1 cellular context compared by ENCODE assay signal in the genomic region with DNA sequence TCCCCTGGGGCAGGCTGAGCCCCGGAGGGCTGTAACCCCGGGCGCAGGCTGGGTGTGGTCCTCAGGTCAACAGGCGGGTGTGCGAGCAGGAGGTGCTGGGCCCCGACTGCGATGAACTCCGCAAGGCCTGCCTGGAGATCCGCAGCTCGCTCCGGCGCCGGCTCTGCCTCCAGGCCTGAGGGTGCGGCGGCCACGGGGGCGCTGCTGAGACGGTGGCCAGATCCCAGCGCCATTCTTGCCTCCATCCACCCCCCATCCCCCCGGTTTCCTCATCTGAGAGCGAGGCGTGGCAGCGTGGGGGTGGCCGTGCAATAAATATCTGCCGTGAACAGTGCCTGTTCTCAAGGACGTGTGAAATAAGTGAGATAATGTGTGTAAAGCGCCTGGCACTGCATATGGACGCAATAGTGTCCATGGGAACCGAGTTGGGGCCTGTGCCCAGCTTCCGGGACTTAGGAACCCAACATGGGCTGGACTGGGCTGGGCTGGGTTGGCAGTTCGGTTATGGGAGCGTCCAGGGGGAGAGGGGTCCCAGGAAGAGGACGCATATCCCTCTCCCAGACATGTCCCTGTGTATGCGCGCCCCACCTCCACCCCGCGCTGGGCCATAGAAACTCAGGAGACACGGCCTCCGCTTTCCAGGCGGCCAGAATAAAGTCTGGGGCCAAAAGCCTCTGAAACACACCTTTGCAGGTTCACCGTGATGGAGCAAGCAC.
TF ChIP-seq lines count a peak whose summit lies in the region.

No MANE protein-coding gene starts in this region.

TF ChIP-seq in HEK293, 187 proteins besides CTCF, POLR2A, EP300 and RAD21 (continued from another document and continues in another):
- TF ChIP-seq, protein P1, sequence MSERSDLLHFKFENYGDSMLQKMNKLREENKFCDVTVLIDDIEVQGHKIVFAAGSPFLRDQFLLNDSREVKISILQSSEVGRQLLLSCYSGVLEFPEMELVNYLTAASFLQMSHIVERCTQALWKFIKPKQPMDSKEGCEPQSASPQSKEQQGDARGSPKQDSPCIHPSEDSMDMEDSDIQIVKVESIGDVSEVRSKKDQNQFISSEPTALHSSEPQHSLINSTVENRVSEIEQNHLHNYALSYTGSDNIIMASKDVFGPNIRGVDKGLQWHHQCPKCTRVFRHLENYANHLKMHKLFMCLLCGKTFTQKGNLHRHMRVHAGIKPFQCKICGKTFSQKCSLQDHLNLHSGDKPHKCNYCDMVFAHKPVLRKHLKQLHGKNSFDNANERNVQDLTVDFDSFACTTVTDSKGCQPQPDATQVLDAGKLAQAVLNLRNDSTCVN (tag by site-specific recombination; optimal IDR thresholded peaks at IDR 0.05), result peak; percentile 64
- TF ChIP-seq, protein P2, sequence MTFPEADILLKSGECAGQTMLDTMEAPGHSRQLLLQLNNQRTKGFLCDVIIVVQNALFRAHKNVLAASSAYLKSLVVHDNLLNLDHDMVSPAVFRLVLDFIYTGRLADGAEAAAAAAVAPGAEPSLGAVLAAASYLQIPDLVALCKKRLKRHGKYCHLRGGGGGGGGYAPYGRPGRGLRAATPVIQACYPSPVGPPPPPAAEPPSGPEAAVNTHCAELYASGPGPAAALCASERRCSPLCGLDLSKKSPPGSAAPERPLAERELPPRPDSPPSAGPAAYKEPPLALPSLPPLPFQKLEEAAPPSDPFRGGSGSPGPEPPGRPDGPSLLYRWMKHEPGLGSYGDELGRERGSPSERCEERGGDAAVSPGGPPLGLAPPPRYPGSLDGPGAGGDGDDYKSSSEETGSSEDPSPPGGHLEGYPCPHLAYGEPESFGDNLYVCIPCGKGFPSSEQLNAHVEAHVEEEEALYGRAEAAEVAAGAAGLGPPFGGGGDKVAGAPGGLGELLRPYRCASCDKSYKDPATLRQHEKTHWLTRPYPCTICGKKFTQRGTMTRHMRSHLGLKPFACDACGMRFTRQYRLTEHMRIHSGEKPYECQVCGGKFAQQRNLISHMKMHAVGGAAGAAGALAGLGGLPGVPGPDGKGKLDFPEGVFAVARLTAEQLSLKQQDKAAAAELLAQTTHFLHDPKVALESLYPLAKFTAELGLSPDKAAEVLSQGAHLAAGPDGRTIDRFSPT (tag by site-specific recombination; IDR thresholded peaks at IDR 0.05), result peak; percentile 52; the same call in 1 of the 2 replicates
- TF ChIP-seq ZBTB21 (tag by site-specific recombination; IDR thresholded peaks at IDR 0.05), result no peak
- TF ChIP-seq, protein P3, sequence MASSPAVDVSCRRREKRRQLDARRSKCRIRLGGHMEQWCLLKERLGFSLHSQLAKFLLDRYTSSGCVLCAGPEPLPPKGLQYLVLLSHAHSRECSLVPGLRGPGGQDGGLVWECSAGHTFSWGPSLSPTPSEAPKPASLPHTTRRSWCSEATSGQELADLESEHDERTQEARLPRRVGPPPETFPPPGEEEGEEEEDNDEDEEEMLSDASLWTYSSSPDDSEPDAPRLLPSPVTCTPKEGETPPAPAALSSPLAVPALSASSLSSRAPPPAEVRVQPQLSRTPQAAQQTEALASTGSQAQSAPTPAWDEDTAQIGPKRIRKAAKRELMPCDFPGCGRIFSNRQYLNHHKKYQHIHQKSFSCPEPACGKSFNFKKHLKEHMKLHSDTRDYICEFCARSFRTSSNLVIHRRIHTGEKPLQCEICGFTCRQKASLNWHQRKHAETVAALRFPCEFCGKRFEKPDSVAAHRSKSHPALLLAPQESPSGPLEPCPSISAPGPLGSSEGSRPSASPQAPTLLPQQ (tag by site-specific recombination; IDR thresholded peaks at IDR 0.05), result peak; percentile 45
- no peak for TF ChIP-seq ZNF175 (tag by site-specific recombination; IDR thresholded peaks at IDR 0.05)
- TF ChIP-seq, protein P4, sequence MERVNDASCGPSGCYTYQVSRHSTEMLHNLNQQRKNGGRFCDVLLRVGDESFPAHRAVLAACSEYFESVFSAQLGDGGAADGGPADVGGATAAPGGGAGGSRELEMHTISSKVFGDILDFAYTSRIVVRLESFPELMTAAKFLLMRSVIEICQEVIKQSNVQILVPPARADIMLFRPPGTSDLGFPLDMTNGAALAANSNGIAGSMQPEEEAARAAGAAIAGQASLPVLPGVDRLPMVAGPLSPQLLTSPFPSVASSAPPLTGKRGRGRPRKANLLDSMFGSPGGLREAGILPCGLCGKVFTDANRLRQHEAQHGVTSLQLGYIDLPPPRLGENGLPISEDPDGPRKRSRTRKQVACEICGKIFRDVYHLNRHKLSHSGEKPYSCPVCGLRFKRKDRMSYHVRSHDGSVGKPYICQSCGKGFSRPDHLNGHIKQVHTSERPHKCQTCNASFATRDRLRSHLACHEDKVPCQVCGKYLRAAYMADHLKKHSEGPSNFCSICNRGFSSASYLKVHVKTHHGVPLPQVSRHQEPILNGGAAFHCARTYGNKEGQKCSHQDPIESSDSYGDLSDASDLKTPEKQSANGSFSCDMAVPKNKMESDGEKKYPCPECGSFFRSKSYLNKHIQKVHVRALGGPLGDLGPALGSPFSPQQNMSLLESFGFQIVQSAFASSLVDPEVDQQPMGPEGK (tag by site-specific recombination; IDR thresholded peaks at IDR 0.05), result peak; percentile 75
- no peak for TF ChIP-seq SETDB1 (IDR thresholded peaks at IDR 0.05; ENCODE audit: insufficient read length, low read length)
- no peak for TF ChIP-seq MYNN (tag by site-specific recombination; IDR thresholded peaks at IDR 0.05; ENCODE audit: borderline replicate concordance)
- TF ChIP-seq YY2 (tag by site-specific recombination; IDR thresholded peaks at IDR 0.05), result peak; percentile 59
- no peak for TF ChIP-seq ZNF549 (tag by site-specific recombination; IDR thresholded peaks at IDR 0.05)
- peak; percentile 90 for TF ChIP-seq ZNF341 (tag by site-specific recombination; IDR thresholded peaks at IDR 0.05; ENCODE audit: low read depth)
- no peak for TF ChIP-seq ZNF138 (tag by site-specific recombination; IDR thresholded peaks at IDR 0.05; ENCODE audit: borderline replicate concordance)
- no peak; the same call in 1 of the 2 replicates for TF ChIP-seq ZNF843 (tag by site-specific recombination; IDR thresholded peaks at IDR 0.05)
- TF ChIP-seq SCRT2 (tag by site-specific recombination; IDR thresholded peaks at IDR 0.05), result peak; percentile 82
- TF ChIP-seq, protein P5, sequence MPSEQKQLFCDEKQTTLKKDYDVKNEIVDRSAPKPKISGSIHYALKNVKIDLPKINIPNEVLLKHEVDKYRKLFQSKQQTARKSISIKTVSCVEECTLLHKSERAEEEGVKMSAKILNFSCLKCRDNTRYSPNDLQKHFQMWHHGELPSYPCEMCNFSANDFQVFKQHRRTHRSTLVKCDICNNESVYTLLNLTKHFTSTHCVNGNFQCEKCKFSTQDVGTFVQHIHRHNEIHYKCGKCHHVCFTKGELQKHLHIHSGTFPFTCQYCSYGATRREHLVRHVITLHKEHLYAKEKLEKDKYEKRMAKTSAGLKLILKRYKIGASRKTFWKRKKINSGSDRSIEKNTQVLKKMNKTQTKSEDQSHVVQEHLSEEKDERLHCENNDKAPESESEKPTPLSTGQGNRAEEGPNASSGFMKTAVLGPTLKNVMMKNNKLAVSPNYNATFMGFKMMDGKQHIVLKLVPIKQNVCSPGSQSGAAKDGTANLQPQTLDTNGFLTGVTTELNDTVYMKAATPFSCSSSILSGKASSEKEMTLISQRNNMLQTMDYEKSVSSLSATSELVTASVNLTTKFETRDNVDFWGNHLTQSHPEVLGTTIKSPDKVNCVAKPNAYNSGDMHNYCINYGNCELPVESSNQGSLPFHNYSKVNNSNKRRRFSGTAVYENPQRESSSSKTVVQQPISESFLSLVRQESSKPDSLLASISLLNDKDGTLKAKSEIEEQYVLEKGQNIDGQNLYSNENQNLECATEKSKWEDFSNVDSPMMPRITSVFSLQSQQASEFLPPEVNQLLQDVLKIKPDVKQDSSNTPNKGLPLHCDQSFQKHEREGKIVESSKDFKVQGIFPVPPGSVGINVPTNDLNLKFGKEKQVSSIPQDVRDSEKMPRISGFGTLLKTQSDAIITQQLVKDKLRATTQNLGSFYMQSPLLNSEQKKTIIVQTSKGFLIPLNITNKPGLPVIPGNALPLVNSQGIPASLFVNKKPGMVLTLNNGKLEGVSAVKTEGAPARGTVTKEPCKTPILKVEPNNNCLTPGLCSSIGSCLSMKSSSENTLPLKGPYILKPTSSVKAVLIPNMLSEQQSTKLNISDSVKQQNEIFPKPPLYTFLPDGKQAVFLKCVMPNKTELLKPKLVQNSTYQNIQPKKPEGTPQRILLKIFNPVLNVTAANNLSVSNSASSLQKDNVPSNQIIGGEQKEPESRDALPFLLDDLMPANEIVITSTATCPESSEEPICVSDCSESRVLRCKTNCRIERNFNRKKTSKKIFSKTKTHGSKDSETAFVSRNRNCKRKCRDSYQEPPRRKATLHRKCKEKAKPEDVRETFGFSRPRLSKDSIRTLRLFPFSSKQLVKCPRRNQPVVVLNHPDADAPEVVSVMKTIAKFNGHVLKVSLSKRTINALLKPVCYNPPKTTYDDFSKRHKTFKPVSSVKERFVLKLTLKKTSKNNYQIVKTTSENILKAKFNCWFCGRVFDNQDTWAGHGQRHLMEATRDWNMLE (tag by site-specific recombination; conservative IDR thresholded peaks at IDR 0.05; ENCODE audit: low read depth), result no peak
- TF ChIP-seq ZNF747 (tag by site-specific recombination; IDR thresholded peaks at IDR 0.05), result no peak
- TF ChIP-seq, protein P6, sequence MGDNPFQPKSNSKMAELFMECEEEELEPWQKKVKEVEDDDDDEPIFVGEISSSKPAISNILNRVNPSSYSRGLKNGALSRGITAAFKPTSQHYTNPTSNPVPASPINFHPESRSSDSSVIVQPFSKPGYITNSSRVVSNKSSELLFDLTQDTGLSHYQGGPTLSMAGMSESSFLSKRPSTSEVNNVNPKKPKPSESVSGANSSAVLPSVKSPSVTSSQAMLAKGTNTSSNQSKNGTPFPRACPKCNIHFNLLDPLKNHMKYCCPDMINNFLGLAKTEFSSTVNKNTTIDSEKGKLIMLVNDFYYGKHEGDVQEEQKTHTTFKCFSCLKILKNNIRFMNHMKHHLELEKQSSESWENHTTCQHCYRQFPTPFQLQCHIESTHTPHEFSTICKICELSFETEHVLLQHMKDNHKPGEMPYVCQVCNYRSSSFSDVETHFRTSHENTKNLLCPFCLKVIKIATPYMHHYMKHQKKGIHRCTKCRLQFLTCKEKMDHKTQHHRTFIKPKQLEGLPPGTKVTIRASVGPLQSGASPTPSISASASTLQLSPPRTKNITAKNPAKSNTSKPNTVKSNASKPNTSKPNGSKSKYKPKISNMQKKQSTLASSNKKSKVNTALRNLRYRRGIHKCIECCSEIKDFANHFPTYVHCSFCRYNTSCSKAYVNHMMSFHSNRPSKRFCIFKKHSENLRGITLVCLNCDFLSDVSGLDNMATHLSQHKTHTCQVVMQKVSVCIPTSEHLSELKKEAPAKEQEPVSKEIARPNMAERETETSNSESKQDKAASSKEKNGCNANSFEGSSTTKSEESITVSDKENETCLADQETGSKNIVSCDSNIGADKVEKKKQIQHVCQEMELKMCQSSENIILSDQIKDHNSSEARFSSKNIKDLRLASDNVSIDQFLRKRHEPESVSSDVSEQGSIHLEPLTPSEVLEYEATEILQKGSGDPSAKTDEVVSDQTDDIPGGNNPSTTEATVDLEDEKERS (tag by site-specific recombination; IDR thresholded peaks at IDR 0.05), result no peak
- TF ChIP-seq ZNF112 (tag by site-specific recombination; IDR thresholded peaks at IDR 0.05), result no peak
- TF ChIP-seq ZNF391 (tag by site-specific recombination; IDR thresholded peaks at IDR 0.05; ENCODE audit: borderline replicate concordance, low read depth), result 0 out of 2 replicates have a peak, but pooled peaks have one; percentile 17
- no peak for TF ChIP-seq ZSCAN16 (tag by site-specific recombination; IDR thresholded peaks at IDR 0.05)
- TF ChIP-seq, protein P7, sequence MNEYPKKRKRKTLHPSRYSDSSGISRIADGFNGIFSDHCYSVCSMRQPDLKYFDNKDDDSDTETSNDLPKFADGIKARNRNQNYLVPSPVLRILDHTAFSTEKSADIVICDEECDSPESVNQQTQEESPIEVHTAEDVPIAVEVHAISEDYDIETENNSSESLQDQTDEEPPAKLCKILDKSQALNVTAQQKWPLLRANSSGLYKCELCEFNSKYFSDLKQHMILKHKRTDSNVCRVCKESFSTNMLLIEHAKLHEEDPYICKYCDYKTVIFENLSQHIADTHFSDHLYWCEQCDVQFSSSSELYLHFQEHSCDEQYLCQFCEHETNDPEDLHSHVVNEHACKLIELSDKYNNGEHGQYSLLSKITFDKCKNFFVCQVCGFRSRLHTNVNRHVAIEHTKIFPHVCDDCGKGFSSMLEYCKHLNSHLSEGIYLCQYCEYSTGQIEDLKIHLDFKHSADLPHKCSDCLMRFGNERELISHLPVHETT (tag by site-specific recombination; IDR thresholded peaks at IDR 0.05), result 0 out of 2 replicates have a peak, but pooled peaks have one; percentile 32
- no peak for TF ChIP-seq ZNF292 (tag by site-specific recombination; IDR thresholded peaks at IDR 0.05; ENCODE audit: borderline replicate concordance, low read depth)
- TF ChIP-seq, protein P8, sequence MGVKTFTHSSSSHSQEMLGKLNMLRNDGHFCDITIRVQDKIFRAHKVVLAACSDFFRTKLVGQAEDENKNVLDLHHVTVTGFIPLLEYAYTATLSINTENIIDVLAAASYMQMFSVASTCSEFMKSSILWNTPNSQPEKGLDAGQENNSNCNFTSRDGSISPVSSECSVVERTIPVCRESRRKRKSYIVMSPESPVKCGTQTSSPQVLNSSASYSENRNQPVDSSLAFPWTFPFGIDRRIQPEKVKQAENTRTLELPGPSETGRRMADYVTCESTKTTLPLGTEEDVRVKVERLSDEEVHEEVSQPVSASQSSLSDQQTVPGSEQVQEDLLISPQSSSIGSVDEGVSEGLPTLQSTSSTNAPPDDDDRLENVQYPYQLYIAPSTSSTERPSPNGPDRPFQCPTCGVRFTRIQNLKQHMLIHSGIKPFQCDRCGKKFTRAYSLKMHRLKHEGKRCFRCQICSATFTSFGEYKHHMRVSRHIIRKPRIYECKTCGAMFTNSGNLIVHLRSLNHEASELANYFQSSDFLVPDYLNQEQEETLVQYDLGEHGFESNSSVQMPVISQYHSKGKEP (tag by site-specific recombination; IDR thresholded peaks at IDR 0.05), result no peak
- TF ChIP-seq, protein P9, sequence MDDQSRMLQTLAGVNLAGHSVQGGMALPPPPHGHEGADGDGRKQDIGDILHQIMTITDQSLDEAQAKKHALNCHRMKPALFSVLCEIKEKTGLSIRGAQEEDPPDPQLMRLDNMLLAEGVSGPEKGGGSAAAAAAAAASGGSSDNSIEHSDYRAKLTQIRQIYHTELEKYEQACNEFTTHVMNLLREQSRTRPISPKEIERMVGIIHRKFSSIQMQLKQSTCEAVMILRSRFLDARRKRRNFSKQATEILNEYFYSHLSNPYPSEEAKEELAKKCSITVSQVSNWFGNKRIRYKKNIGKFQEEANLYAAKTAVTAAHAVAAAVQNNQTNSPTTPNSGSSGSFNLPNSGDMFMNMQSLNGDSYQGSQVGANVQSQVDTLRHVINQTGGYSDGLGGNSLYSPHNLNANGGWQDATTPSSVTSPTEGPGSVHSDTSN (CRISPR knock-in tag; IDR thresholded peaks at IDR 0.05), result no peak
- no peak for TF ChIP-seq ZNF677 (tag by site-specific recombination; IDR thresholded peaks at IDR 0.05)
- TF ChIP-seq ZNF529 (tag by site-specific recombination; IDR thresholded peaks at IDR 0.05; ENCODE audit: insufficient replicate concordance), result no peak
